Comparison of ENCODE assay signal across 8 cellular contexts in genomic region chr19:38142176-38143035, GRCh38.
DNase-seq lines count a peak whose midpoint lies in the region; ATAC-seq, FAIRE-seq and TF ChIP-seq lines count a peak whose summit lies in the region.

No MANE protein-coding gene starts in this region.

- no peak overlapping the region for H3K4me2 ChIP-seq in neuronal stem cell (ENCODE audit: insufficient read depth, low read length, poor library complexity, severe bottlenecking)

- H4K8ac ChIP-seq in neuronal stem cell (ENCODE audit: low read depth, low read length), result no peak overlapping the region

- H2BK5ac ChIP-seq in neuronal stem cell (ENCODE audit: low read length), result no peak overlapping the region

- H3K4me1 ChIP-seq in neuronal stem cell (ENCODE audit: control insufficient read depth in 2 of 2, insufficient read depth in 1 of 2, low read depth in 1 of 2, low read length in 2 of 2), result peaks cover 0 to 3% of the 10 kb centered on the region in 2 donors

- H3K27me3 ChIP-seq in neuronal stem cell (ENCODE audit: control insufficient read depth in 3 of 3, insufficient read depth in 3 of 3, low read depth in 1 of 3, low read length in 3 of 3), result no peaks in the 10 kb centered on the region

- no peak overlapping the region for H3K14ac ChIP-seq in neuronal stem cell (ENCODE audit: low read length)

- no CpG with 5 or more reads among the region's 17 CpGs for WGBS in neuronal stem cell (ENCODE audit: extremely low coverage in 2 of 2, insufficient read length in 2 of 2, insufficient replicate concordance in 1 of 2), 2 donors

- DNase-seq in AG20443 (ENCODE audit: low spot score), result peak; percentile 84
- peak; percentile 79 for DNase-seq in H54 (ENCODE audit: insufficient read length, low spot score)
- DNase-seq in NCI-H748 (lab: John Stamatoyannopoulos, UW; ENCODE audit: unreplicated experiment), result peak; percentile 79
- DNase-seq in activated T-cell treated with anti-CD3 and anti-CD28 coated beads for 48 hours (ENCODE audit: low read depth), result peak; percentile 45
- DNase-seq in fibroblast of the conjunctiva (ENCODE audit: low read depth), result peak; percentile 31
- peak; percentile 68 for DNase-seq in neuronal stem cell (ENCODE audit: low spot score)
- peak; percentile 57 for DNase-seq in ureter (ENCODE audit: low spot score)

- no peak overlapping the region for H2BK120ac ChIP-seq in neuronal stem cell (ENCODE audit: low read depth, low read length)

- no peak for ATAC-seq in GM21717 (IDR thresholded peaks at IDR 0.05; ENCODE audit: unreplicated experiment)

- FAIRE-seq in H54 (lab: Jason Lieb, UNC), result no peak

- peak overlapping the region; percentile 0 for H2AK5ac ChIP-seq in neuronal stem cell (ENCODE audit: low read depth, low read length)

- no peak overlapping the region for H2AFZ ChIP-seq in neuronal stem cell (ENCODE audit: low read length)

- peaks cover 0 to 2% of the 10 kb centered on the region in 2 donors for H3K9me3 ChIP-seq in neuronal stem cell (replicated peaks in 1 of 2; ENCODE audit: control insufficient read depth in 2 of 2, insufficient read depth in 1 of 2, low read depth in 1 of 2, low read length in 2 of 2)

- H3K4ac ChIP-seq in neuronal stem cell (ENCODE audit: low read length), result no peak overlapping the region

- H3K27ac ChIP-seq in neuronal stem cell (replicated peaks; ENCODE audit: low read length), result no peak overlapping the region

- H4K91ac ChIP-seq in neuronal stem cell (ENCODE audit: low read depth, low read length, poor library complexity), result no peak overlapping the region

- H3K9ac ChIP-seq in neuronal stem cell (ENCODE audit: low read depth, low read length, poor library complexity), result no peak overlapping the region

- H3K18ac ChIP-seq in neuronal stem cell (ENCODE audit: low read length), result no peak overlapping the region

- H3K23ac ChIP-seq in neuronal stem cell (ENCODE audit: low read depth, low read length, poor library complexity), result no peak overlapping the region

- no peak for TF ChIP-seq POLR2A in H54 (IDR thresholded peaks at IDR 0.05; ENCODE audit: low read depth, low read length)

- H3K79me1 ChIP-seq in neuronal stem cell (ENCODE audit: low read depth, low read length), result no peaks in the 10 kb centered on the region

- no peak overlapping the region for H3K4me3 ChIP-seq in neuronal stem cell (ENCODE audit: low read length in 2 of 2)

- no peak overlapping the region for H2BK12ac ChIP-seq in neuronal stem cell (ENCODE audit: low read length)

- H3K36me3 ChIP-seq in neuronal stem cell (replicated peaks in 1 of 2; ENCODE audit: control insufficient read depth in 2 of 2, insufficient read depth in 2 of 2, low read length in 2 of 2), result peaks cover 10 to 47% of the 10 kb centered on the region in 2 donors

- H2BK15ac ChIP-seq in neuronal stem cell (ENCODE audit: low read length), result no peak overlapping the region

Comparison
In these comparisons a context has a peak if more than half of its experiments do, and no peak if none do; other contexts are left out.
1. DNase-seq: peak in every context shown above with its lines; median percentile 84 in AG20443; 79 in H54; 79 in NCI-H748; 68 in neuronal stem cell; 57 in ureter; 45 in activated T-cell treated with anti-CD3 and anti-CD28 coated beads for 48 hours; 31 in fibroblast of the conjunctiva.